1 cellular context compared by ENCODE assay signal in the genomic region with DNA sequence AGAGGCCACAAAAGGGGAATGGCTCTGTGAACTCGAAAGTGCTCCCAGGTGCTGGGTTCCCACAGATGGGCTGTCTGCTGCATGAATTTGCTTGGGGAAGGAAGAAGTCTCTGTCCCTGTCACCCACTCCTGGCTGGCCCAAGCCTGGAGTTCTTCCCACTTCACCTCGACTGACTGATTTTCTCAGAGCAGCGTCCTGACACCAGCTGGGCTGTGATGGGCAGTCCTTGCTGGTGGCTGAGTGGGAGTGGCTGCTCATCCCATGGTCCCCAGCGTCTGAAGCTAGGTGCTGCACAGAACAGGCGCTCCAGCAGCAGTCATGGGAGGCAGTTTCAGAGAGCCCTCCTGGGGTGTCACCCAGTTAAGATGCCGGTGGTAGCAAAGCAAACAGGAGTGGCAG.
TF ChIP-seq lines count a peak whose summit lies in the region.

No MANE protein-coding gene starts in this region.

TF ChIP-seq in HepG2, 621 proteins besides CTCF, POLR2A, EP300 and RAD21 (continued from another document):
- TF ChIP-seq MIER3 (CRISPR knock-in tag; IDR thresholded peaks at IDR 0.05; ENCODE audit: borderline replicate concordance) (no peak), ZFY (CRISPR knock-in tag; IDR thresholded peaks at IDR 0.05) (no peak), ZSCAN25 (CRISPR knock-in tag; IDR thresholded peaks at IDR 0.05) (no peak)
